Comparison of ENCODE assay signal across 17 cellular contexts in genomic region chr1:13585996-13586395, GRCh38. TPM values are rescaled to one million over a fixed set of nuclear protein-coding genes. Genes with fewer than 3 reads are reported as not detected.
DNase-seq lines count a peak whose midpoint lies in the region; ATAC-seq, FAIRE-seq and TF ChIP-seq lines count a peak whose summit lies in the region.
"Had no signal": no experiment of that assay in that cellular context is flagged by ENCODE, and none has a peak within 500 bp of the region (broad histone marks: within the 10 kb centered on the region; RNA-seq: fewer than 3 reads in every experiment).

No MANE protein-coding gene starts in this region.

- no peak for FAIRE-seq in bronchial epithelial cell (lab: Jason Lieb, UNC)
- FAIRE-seq in keratinocyte (lab: Jason Lieb, UNC), result peak; percentile 48
- FAIRE-seq in urothelium cell line (lab: Jason Lieb, UNC), result no peak
- FAIRE-seq: kidney had no signal

- H3K4me3 ChIP-seq in GM23338, result peak overlapping the region; percentile 96
- H3K4me3 ChIP-seq in bronchial epithelial cell (ENCODE audit: low read depth, low read length), result no peak overlapping the region
- peak overlapping the region; percentile 62 to 79 (median 75) for H3K4me3 ChIP-seq in keratinocyte (ENCODE audit: control insufficient read depth in 2 of 3, extremely low read depth in 1 of 3, insufficient read depth in 2 of 3, low read depth in 1 of 3, low read length in 3 of 3)
- peak overlapping the region in 3 of 4 donors; percentile 48 to 56 (median 53) for H3K4me3 ChIP-seq in stomach
- H3K4me3 ChIP-seq in upper lobe of right lung, result no peak overlapping the region

- H3K9me2 ChIP-seq in GM23338 (ENCODE audit: insufficient read depth), result 0 out of 2 replicates have a peak, but pooled peaks cover 5% of the 10 kb centered on the region

- no peaks in the 10 kb centered on the region for H3K9me3 Mint-ChIP-seq in GM23338
- H3K9me3 Mint-ChIP-seq: stimulated activated naive CD8-positive, alpha-beta T cell treated with anti-CD3 and anti-CD28 coated beads, Interleukin-15, Interleukin-2, amounts not matched to agents 100 ng/mL and 50 ng/mL, for 24 hours had no signal

- peaks cover 64% of the 10 kb centered on the region for H3K4me1 Mint-ChIP-seq in GM23338
- H3K4me1 Mint-ChIP-seq: activated B cell treated with CpG ODN at 0.5 μM for 24 hours had no signal

- H2AFZ ChIP-seq in GM23338, result no peak overlapping the region
- peak overlapping the region; percentile 49 for H2AFZ ChIP-seq in keratinocyte (ENCODE audit: control insufficient read depth, low read length)

- intact Hi-C loops in stomach (cut with DNase I; ENCODE audit: low total_unique reads) (no loop called here), upper lobe of right lung (cut with DNase I) (no loop called here)

- peak overlapping the region; percentile 81 for H3K27ac ChIP-seq in GM23338 (ENCODE audit: low read depth)
- peak overlapping the region; percentile 89 for H3K27ac ChIP-seq in keratinocyte (ENCODE audit: control insufficient read depth, insufficient read depth, low read length)
- peak overlapping the region in 4 of 5 donors; percentile 79 to 91 (median 84) for H3K27ac ChIP-seq in stomach
- no peak overlapping the region for H3K27ac ChIP-seq in upper lobe of right lung
- H3K27ac ChIP-seq: KMS-11 had no signal

- no peak for TF ChIP-seq EP300 in stomach (IDR thresholded peaks at IDR 0.05)

- TF ChIP-seq CTCF in GM23338 (conservative IDR thresholded peaks at IDR 0.05; ENCODE audit: low read depth in 2 of 2) (no peak), bronchial epithelial cell (IDR thresholded peaks at IDR 0.05; ENCODE audit: insufficient read depth, low read length, severe bottlenecking) (no peak), keratinocyte (optimal IDR thresholded peaks at IDR 0.05 in 1 of 3, IDR thresholded peaks at IDR 0.05 in 1 of 3, conservative IDR thresholded peaks at IDR 0.05 in 1 of 3; ENCODE audit: extremely low read depth in 1 of 3, insufficient read depth in 2 of 3, low read length in 3 of 3) (no peak), stomach (IDR thresholded peaks at IDR 0.05) (no peak), upper lobe of right lung (IDR thresholded peaks at IDR 0.05) (no peak)

- ATAC-seq in GM23338 (no peak), upper lobe of right lung (no peak)
- ATAC-seq: Panc1, right cardiac atrium had no signal

- peaks cover 12% of the 10 kb centered on the region for H3K27me3 Mint-ChIP-seq in GM23338 (ENCODE audit: insufficient read depth, low read depth, poor library complexity)

- H3K79me2 ChIP-seq in GM23338 (replicated peaks; ENCODE audit: insufficient read depth) (peaks cover 69% of the 10 kb centered on the region), keratinocyte (ENCODE audit: control insufficient read depth, insufficient read depth, low read length) (peaks cover 21% of the 10 kb centered on the region)

- H3K27ac Mint-ChIP-seq in GM23338, result peak overlapping the region; percentile 85
- H3K27ac Mint-ChIP-seq: activated B cell treated with CpG ODN at 0.5 μM for 24 hours; stimulated activated naive CD8-positive, alpha-beta T cell treated with anti-CD3 and anti-CD28 coated beads, Interleukin-15, Interleukin-2, amounts not matched to agents 100 ng/mL and 50 ng/mL, for 24 hours had no signal

- H4K20me1 ChIP-seq in GM23338 (replicated peaks; ENCODE audit: insufficient read depth), result peaks cover 14% of the 10 kb centered on the region; the same call in 1 of the 2 replicates
- no peaks in the 10 kb centered on the region for H4K20me1 ChIP-seq in keratinocyte (ENCODE audit: control insufficient read depth, extremely low read depth, insufficient read depth, low read length)

- H3K36me3 ChIP-seq in GM23338 (ENCODE audit: insufficient read depth) (no peaks in the 10 kb centered on the region), bronchial epithelial cell (ENCODE audit: control insufficient read depth, insufficient read depth, low read length) (no peaks in the 10 kb centered on the region), keratinocyte (ENCODE audit: control insufficient read depth in 2 of 2, extremely low read depth in 1 of 2, insufficient read depth in 2 of 2, low read length in 2 of 2) (no peaks in the 10 kb centered on the region), stomach (peaks cover 0 to 1% (median under 1%) of the 10 kb centered on the region in 4 donors), upper lobe of right lung (no peaks in the 10 kb centered on the region)

- DNase-seq in GM23338 (ENCODE audit: low spot score) (no peak), bronchial epithelial cell (ENCODE audit: low read depth) (peak; percentile 47), keratinocyte (ENCODE audit: low read depth, low spot score) (no peak), stomach (no peak), upper lobe of right lung (no peak), urothelium cell line (ENCODE audit: low spot score) (no peak), NCI-H1417 treated with DMSO at 0.1 percent for 48 hours (lab: John Stamatoyannopoulos, UW) (no peak)
- no peak for DNase-seq in activated CD4-positive, CD25-positive, alpha-beta regulatory T cell (lab: John Stamatoyannopoulos, UW)
- DNase-seq: activated B cell treated with CpG ODN at 0.5 μM for 24 hours; activated CD8-positive, alpha-beta memory T cell treated with anti-CD3 and anti-CD28 coated beads, Interleukin-2, amount 50 U/mL, for 4 hours; activated naive CD4-positive, alpha-beta T cell treated with anti-CD3 and anti-CD28 coated beads, Interleukin-2, amount 50 U/mL, for 16 hours; kidney; right cardiac atrium had no signal

- peaks cover 58% of the 10 kb centered on the region for H3K4me1 ChIP-seq in GM23338 (ENCODE audit: insufficient read depth)
- peaks cover 69% of the 10 kb centered on the region for H3K4me1 ChIP-seq in keratinocyte (ENCODE audit: control insufficient read depth, extremely low read depth, insufficient read depth, low read length)
- peaks cover 0 to 22% (median 10%) of the 10 kb centered on the region in 4 donors for H3K4me1 ChIP-seq in stomach
- H3K4me1 ChIP-seq in upper lobe of right lung, result no peaks in the 10 kb centered on the region

- WGBS in stomach, 5 donors, result 65 to 90% (median 68%) methylated on average over 7 of the region's 7 CpGs

- no peak for TF ChIP-seq POLR2A in stomach (IDR thresholded peaks at IDR 0.05)

- peak overlapping the region; percentile 89 for H3K9ac ChIP-seq in keratinocyte (ENCODE audit: control insufficient read depth, extremely low read depth, insufficient read depth, low read length)
- H3K9ac ChIP-seq: KMS-11 had no signal

- dilution Hi-C loops in keratinocyte (cut with MboI; ENCODE audit: extremely low pct_ligation_motif_present, low sequenced_read_pairs), result no loop called here

- H3K4me3 Mint-ChIP-seq in GM23338, result peak overlapping the region; percentile 96
- H3K4me3 Mint-ChIP-seq: activated B cell treated with CpG ODN at 0.5 μM for 24 hours; stimulated activated naive CD8-positive, alpha-beta T cell treated with anti-CD3 and anti-CD28 coated beads, Interleukin-15, Interleukin-2, amounts not matched to agents 100 ng/mL and 50 ng/mL, for 24 hours had no signal

- peaks cover 23% of the 10 kb centered on the region; the same call in 2 of the 3 replicates for H3K36me3 Mint-ChIP-seq in GM23338 (ENCODE audit: low read depth)

- peaks cover 2% of the 10 kb centered on the region for H3K9me1 ChIP-seq in keratinocyte (ENCODE audit: control insufficient read depth, extremely low read depth, insufficient read depth, low read length)

- H3F3A ChIP-seq in GM23338 (replicated peaks; ENCODE audit: low read depth), result peaks cover 7% of the 10 kb centered on the region; the same call in 1 of the 2 replicates

- H3K4me2 ChIP-seq in GM23338 (peak overlapping the region; percentile 96), keratinocyte (ENCODE audit: control insufficient read depth, extremely low read depth, insufficient read depth, low read depth, low read length) (peak overlapping the region; percentile 86)
- H3K4me2 ChIP-seq: KMS-11 had no signal

- H3K27me3 ChIP-seq in GM23338 (ENCODE audit: insufficient read depth) (peaks cover 5% of the 10 kb centered on the region; the same call in 1 of the 2 replicates), bronchial epithelial cell (ENCODE audit: control insufficient read depth, insufficient read depth, low read length) (no peaks in the 10 kb centered on the region), keratinocyte (ENCODE audit: control insufficient read depth, extremely low read depth, insufficient read depth, low read length) (no peaks in the 10 kb centered on the region), stomach (peaks cover 0 to 60% (median 43%) of the 10 kb centered on the region in 3 donors), upper lobe of right lung (peaks cover 34% of the 10 kb centered on the region)

- H3K9me3 ChIP-seq in keratinocyte (ENCODE audit: control insufficient read depth, low read depth, low read length) (no peaks in the 10 kb centered on the region), stomach (no peaks in the 10 kb centered on the region), upper lobe of right lung (no peaks in the 10 kb centered on the region)

TF ChIP-seq in GM23338, 12 proteins besides CTCF, POLR2A, EP300 and RAD21 (continues in another document):
- TF ChIP-seq ETS1 (IDR thresholded peaks at IDR 0.05) (no peak), STAT1 (IDR thresholded peaks at IDR 0.05; ENCODE audit: unreplicated experiment) (no peak), EZH2phosphoT487 (IDR thresholded peaks at IDR 0.05; ENCODE audit: unreplicated experiment) (no peak), JUNB (IDR thresholded peaks at IDR 0.05; ENCODE audit: unreplicated experiment) (no peak)

RNA-seq across cellular contexts. Expression of gene PDPN, which starts 2.4 kb away (rescaled TPM):
- 67.3 and 77.2 TPM in 2 replicates for total RNA-seq in GM23338 (2014; rRNA removed; shearing (Covaris generic))
- 77.1 and 82.8 TPM in 2 replicates for polyA plus RNA-seq in GM23338 (2016; fragmentation: Nextera tagmentation; extraction: Ambion mirVana)
- 3.2 and 3.5 TPM in 2 replicates for total RNA-seq in bronchial epithelial cell
- 27.5 to 110 TPM (median 29.9 TPM) in 3 replicates for polyA plus RNA-seq in keratinocyte
- polyA plus RNA-seq in keratinocyte (2011; ENCODE audit: low read depth), result 42.5 TPM
- polyA plus RNA-seq in keratinocyte (2011; cell fraction: cytosol; rRNA removed), result 79.0 and 96.5 TPM in 2 replicates
- 132 and 134 TPM in 2 replicates for polyA plus RNA-seq in keratinocyte (2011; cell fraction: nucleus; rRNA removed)
- 61.7 and 117 TPM in 2 replicates for polyA plus RNA-seq in keratinocyte (2012; ENCODE audit: low replicate concordance)
- 15.7 to 66.3 TPM (median 23.9 TPM) in 3 replicates for polyA minus RNA-seq in keratinocyte
- polyA minus RNA-seq in keratinocyte (2011; cell fraction: cytosol; rRNA and poly(A)+ RNA removed), result 37.0 TPM
- polyA minus RNA-seq in keratinocyte (2011; cell fraction: nucleus; rRNA and poly(A)+ RNA removed), result 17.3 and 46.8 TPM in 2 replicates
- 10 to 100 TPM in 2 of 5 donors, 1 to 10 TPM in 2, not detected in 1; 2.9 to 37.4 (median 16.9) TPM for total RNA-seq in stomach
- 10 to 100 TPM in 2 of 3 donors, 1 to 10 TPM in 1; 9.3 to 25.7 (median 24.4) TPM for polyA plus RNA-seq in stomach
- 47.0 TPM for total RNA-seq in upper lobe of right lung
- total RNA-seq: activated B cell treated with CpG ODN at 0.5 μM for 24 hours, NCI-H460 had no signal

Comparison
In these comparisons a context has a peak if more than half of its experiments do, and no peak if none do; other contexts are left out.
1. H3K4me3 ChIP-seq: peak in GM23338 (single experiment), keratinocyte (3 of 3) and stomach (3 of 4); none in bronchial epithelial cell (single experiment) and upper lobe of right lung (single experiment).